21 cellular contexts compared by ENCODE assay signal in the genomic region with DNA sequence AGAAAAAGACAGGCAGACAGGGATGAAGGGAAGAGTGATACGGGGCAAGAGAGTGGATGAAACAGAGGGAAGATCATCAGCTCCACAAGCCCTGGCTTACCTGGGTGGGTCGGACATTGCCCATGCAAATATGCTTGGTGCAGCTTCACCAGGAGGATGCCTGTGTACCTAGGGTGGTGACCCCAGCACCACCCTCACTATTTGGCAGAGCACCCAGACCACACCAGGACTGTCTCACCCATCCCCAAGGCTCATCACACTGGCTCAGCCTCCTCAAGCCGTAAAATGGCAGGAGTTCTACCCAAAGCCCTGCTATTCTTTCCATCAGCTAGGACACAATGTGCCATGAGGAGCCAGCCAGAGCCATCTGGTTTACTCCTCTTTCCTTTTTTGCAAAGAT. TPM values are rescaled to one million over a fixed set of nuclear protein-coding genes. Genes with fewer than 3 reads are reported as not detected.
"Had no signal": no experiment of that assay in that cellular context is flagged by ENCODE, and none has a peak within 500 bp of the region (broad histone marks: within the 10 kb centered on the region; RNA-seq: fewer than 3 reads in every experiment).

No MANE protein-coding gene starts in this region.

- H3K9me3 ChIP-seq: gastrocnemius medialis, right atrium auricular region, stomach, thyroid gland, upper lobe of left lung, vagina had no signal

- H3K27ac ChIP-seq: dorsolateral prefrontal cortex, gastrocnemius medialis, neural progenitor cell, parathyroid adenoma, right atrium auricular region, stomach, thyroid gland, upper lobe of left lung, vagina had no signal

- H3K79me2 ChIP-seq: parathyroid adenoma had no signal

- DNase-seq: dorsolateral prefrontal cortex; effector CD4-positive, alpha-beta T cell; foreskin fibroblast; gastrocnemius medialis; head of caudate nucleus; naive thymus-derived CD4-positive, alpha-beta T cell; stimulated activated CD4-positive, alpha-beta T cell treated with anti-CD3 and anti-CD28 coated beads, Interleukin-2, amount 100 ng/mL, for 24 hours; stimulated activated CD4-positive, alpha-beta T cell treated with anti-CD3 and anti-CD28 coated beads, Interleukin-4, amount 100 ng/mL, for 24 hours; stimulated activated naive CD4-positive, alpha-beta T cell treated with Interleukin-2 at 50 U/mL for 16 hours; stomach; thyroid gland had no signal

- ATAC-seq: gastrocnemius medialis; left lobe of liver; naive thymus-derived CD4-positive, alpha-beta T cell; sciatic nerve; stimulated activated effector memory CD8-positive, alpha-beta T cell treated with anti-CD3 and anti-CD28 coated beads, Interleukin-12 subunit alpha, Interleukin-12 subunit beta, amount 100 ng/mL, for 72 hours had no signal

- H3K4me2 ChIP-seq: neural progenitor cell had no signal

- H3K4me3 ChIP-seq: dorsolateral prefrontal cortex, gastrocnemius medialis, lung, neural progenitor cell, right atrium auricular region, stomach, thyroid gland, upper lobe of left lung, vagina had no signal

- H2AFZ ChIP-seq: neural progenitor cell, parathyroid adenoma had no signal

- H3K36me3 ChIP-seq: gastrocnemius medialis, neural progenitor cell, right atrium auricular region, stomach, thyroid gland, upper lobe of left lung, vagina had no signal

- H3K27me3 ChIP-seq: dorsolateral prefrontal cortex, neural progenitor cell, right atrium auricular region, thyroid gland, upper lobe of left lung, vagina had no signal

- H3K9ac ChIP-seq: neural progenitor cell, parathyroid adenoma had no signal

- H3K4me1 ChIP-seq: gastrocnemius medialis, parathyroid adenoma, right atrium auricular region, stomach, thyroid gland, upper lobe of left lung, vagina had no signal

RNA-seq across cellular contexts. Expression of a gene that starts 3.0 kb away (rescaled TPM):
- total RNA-seq: left lobe of liver, osteoblast had no signal
